ENCODE assay signal across 1 cellular context in genomic region chr2:41167014-41167413, GRCh38.
TF ChIP-seq lines count a peak whose summit lies in the region.

No MANE protein-coding gene starts in this region.

TF ChIP-seq in H1, 55 proteins besides CTCF, POLR2A, EP300 and RAD21 (continued from another document):
- no peak for TF ChIP-seq BACH1 (IDR thresholded peaks at IDR 0.05; ENCODE audit: low read length)
